ENCODE assay signal across 13 cellular contexts in the genomic region with DNA sequence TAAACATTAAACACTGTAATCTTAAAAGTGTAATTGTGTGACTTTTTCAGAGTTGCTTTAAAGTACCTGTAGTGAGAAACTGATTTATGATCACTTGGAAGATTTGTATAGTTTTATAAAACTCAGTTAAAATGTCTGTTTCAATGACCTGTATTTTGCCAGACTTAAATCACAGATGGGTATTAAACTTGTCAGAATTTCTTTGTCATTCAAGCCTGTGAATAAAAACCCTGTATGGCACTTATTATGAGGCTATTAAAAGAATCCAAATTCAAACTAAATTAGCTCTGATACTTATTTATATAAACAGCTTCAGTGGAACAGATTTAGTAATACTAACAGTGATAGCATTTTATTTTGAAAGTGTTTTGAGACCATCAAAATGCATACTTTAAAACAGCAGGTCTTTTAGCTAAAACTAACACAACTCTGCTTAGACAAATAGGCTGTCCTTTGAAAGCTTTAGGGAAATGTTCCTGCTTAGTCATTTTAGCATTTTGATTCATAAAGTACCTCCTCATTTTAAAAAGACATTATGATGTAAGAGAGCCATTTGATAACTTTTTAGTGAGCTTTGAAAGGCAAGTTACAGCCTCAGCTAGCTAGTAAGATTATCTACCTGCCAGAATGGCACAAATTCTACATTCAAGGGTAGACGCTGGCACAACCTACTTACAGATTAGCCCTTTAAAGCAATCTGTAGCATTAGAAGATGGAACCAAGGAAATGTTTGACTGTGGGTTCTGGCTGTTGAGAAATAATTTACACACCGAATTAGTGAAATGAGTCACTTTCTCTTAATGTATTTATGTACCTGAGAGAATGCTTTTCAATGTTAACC. TPM values are rescaled to one million over a fixed set of nuclear protein-coding genes. Genes with fewer than 3 reads are reported as not detected.
A peak's percentile ranks its signal among the peaks of the same experiment; 100 is the strongest.
DNase-seq lines count a peak whose midpoint lies in the region; ATAC-seq and TF ChIP-seq lines count a peak whose summit lies in the region.
"Had no signal": no experiment of that assay in that cellular context is flagged by ENCODE, and none has a peak within 500 bp of the region (broad histone marks: within the 10 kb centered on the region; RNA-seq: fewer than 3 reads in every experiment).

No MANE protein-coding gene starts in this region.

- H3K27me3 Mint-ChIP-seq in activated CD4-positive, alpha-beta T cell treated with anti-CD3 and anti-CD28 coated beads for 36 hours = no peaks in the 10 kb centered on the region
- no peaks in the 10 kb centered on the region for H3K27me3 Mint-ChIP-seq in activated CD4-positive, alpha-beta T cell treated with anti-CD3 and anti-CD28 coated beads, Interleukin-2, amount 10 ng/mL, durations not matched to agents 7 days and 5 days
- no peaks in the 10 kb centered on the region for H3K27me3 Mint-ChIP-seq in activated CD8-positive, alpha-beta T cell treated with anti-CD3 and anti-CD28 coated beads, Interleukin-2, amount 10 ng/mL, durations not matched to agents 7 days and 5 days (ENCODE audit: low read depth)
- H3K27me3 Mint-ChIP-seq in osteocyte (ENCODE audit: unreplicated experiment) = no peaks in the 10 kb centered on the region
- H3K27me3 Mint-ChIP-seq: dendritic cell treated with granulocyte-macrophage colony-stimulating factor and Interleukin-4, amounts not matched to agents 40 ng/mL and 50 ng/mL, for 4 days had no signal

- no peak overlapping the region for H3K4me3 Mint-ChIP-seq in activated CD4-positive, alpha-beta T cell treated with anti-CD3 and anti-CD28 coated beads for 36 hours
- no peak overlapping the region for H3K4me3 Mint-ChIP-seq in activated CD4-positive, alpha-beta T cell treated with anti-CD3 and anti-CD28 coated beads, Interleukin-2, amount 10 ng/mL, durations not matched to agents 7 days and 5 days
- no peak overlapping the region for H3K4me3 Mint-ChIP-seq in activated CD8-positive, alpha-beta T cell treated with anti-CD3 and anti-CD28 coated beads, Interleukin-2, amount 10 ng/mL, durations not matched to agents 7 days and 5 days
- H3K4me3 Mint-ChIP-seq in osteocyte (ENCODE audit: unreplicated experiment) = no peak overlapping the region
- H3K4me3 Mint-ChIP-seq: dendritic cell treated with granulocyte-macrophage colony-stimulating factor and Interleukin-4, amounts not matched to agents 40 ng/mL and 50 ng/mL, for 4 days had no signal

- H3K27ac Mint-ChIP-seq in activated CD4-positive, alpha-beta T cell treated with anti-CD3 and anti-CD28 coated beads for 36 hours = peak overlapping the region; percentile 75
- H3K27ac Mint-ChIP-seq in activated CD4-positive, alpha-beta T cell treated with anti-CD3 and anti-CD28 coated beads, Interleukin-2, amount 10 ng/mL, durations not matched to agents 7 days and 5 days = no peak overlapping the region
- H3K27ac Mint-ChIP-seq in activated CD8-positive, alpha-beta T cell treated with anti-CD3 and anti-CD28 coated beads, Interleukin-2, amount 10 ng/mL, durations not matched to agents 7 days and 5 days = peak overlapping the region; percentile 46
- peak overlapping the region; percentile 31 for H3K27ac Mint-ChIP-seq in osteocyte (ENCODE audit: unreplicated experiment)
- H3K27ac Mint-ChIP-seq: dendritic cell treated with granulocyte-macrophage colony-stimulating factor and Interleukin-4, amounts not matched to agents 40 ng/mL and 50 ng/mL, for 4 days had no signal

- intact Hi-C loops in activated CD4-positive, alpha-beta T cell treated with anti-CD3 and anti-CD28 coated beads for 36 hours (cut with DNase I, micrococcal nuclease) = loop anchor here (1.0 to 10.0 kb wide), 6 partner anchors 10 to 826 kb away; a partner anchor contains a TSS

- ATAC-seq in activated CD4-positive, alpha-beta T cell treated with anti-CD3 and anti-CD28 coated beads for 36 hours = peak; percentile 62
- ATAC-seq in HG02852 (IDR thresholded peaks at IDR 0.05; ENCODE audit: unreplicated experiment) = peak; percentile 42
- no peak for ATAC-seq in activated CD8-positive, alpha-beta T cell treated with anti-CD3 and anti-CD28 coated beads, Interleukin-2, amount 10 ng/mL, durations not matched to agents 7 days and 5 days
- ATAC-seq: left cardiac atrium, Right ventricle myocardium inferior had no signal

- DNase-seq in activated CD4-positive, alpha-beta T cell treated with anti-CD3 and anti-CD28 coated beads for 36 hours = no peak
- no peak for DNase-seq in activated CD4-positive, alpha-beta T cell treated with anti-CD3 and anti-CD28 coated beads, Interleukin-2, amount 10 ng/mL, durations not matched to agents 7 days and 5 days
- DNase-seq in activated CD8-positive, alpha-beta T cell treated with anti-CD3 and anti-CD28 coated beads, Interleukin-2, amount 10 ng/mL, durations not matched to agents 7 days and 5 days = no peak
- no peak for DNase-seq in osteocyte (ENCODE audit: extremely low spot score, unreplicated experiment)
- no peak for DNase-seq in NCI-H2081 treated with DMSO at 0.1 percent for 48 hours (lab: John Stamatoyannopoulos, UW)
- DNase-seq in GDM1 (lab: John Stamatoyannopoulos, UW) = no peak
- no peak for DNase-seq in hepatic stellate cell (ENCODE audit: low spot score)
- DNase-seq: DND-41, left cardiac atrium, NCI-H345 had no signal

- CTCF ChIA-PET in activated CD4-positive, alpha-beta T cell treated with anti-CD3 and anti-CD28 coated beads for 36 hours (lab: Charles Lee) = interaction anchor here (0.9 to 1.4 kb wide), 2 partner anchors 19 to 46 kb away, joined by 4 read pairs; no protein-coding TSS in a partner anchor
- CTCF ChIA-PET in activated CD4-positive, alpha-beta T cell treated with anti-CD3 and anti-CD28 coated beads, Interleukin-2, amount 10 ng/mL, durations not matched to agents 7 days and 5 days (lab: Charles Lee) = no interaction called here
- CTCF ChIA-PET in activated CD8-positive, alpha-beta T cell treated with anti-CD3 and anti-CD28 coated beads, Interleukin-2, amount 10 ng/mL, durations not matched to agents 7 days and 5 days (lab: Charles Lee) = interaction anchor here (1.0 to 1.3 kb wide), 2 partner anchors 9 to 11 kb away, joined by 3 read pairs; no protein-coding TSS in a partner anchor

- peaks cover 58% of the 10 kb centered on the region for H3K36me3 Mint-ChIP-seq in activated CD4-positive, alpha-beta T cell treated with anti-CD3 and anti-CD28 coated beads for 36 hours (ENCODE audit: low read depth)
- H3K36me3 Mint-ChIP-seq in activated CD4-positive, alpha-beta T cell treated with anti-CD3 and anti-CD28 coated beads, Interleukin-2, amount 10 ng/mL, durations not matched to agents 7 days and 5 days (ENCODE audit: low read depth) = peaks cover 57% of the 10 kb centered on the region
- peaks cover 60% of the 10 kb centered on the region for H3K36me3 Mint-ChIP-seq in activated CD8-positive, alpha-beta T cell treated with anti-CD3 and anti-CD28 coated beads, Interleukin-2, amount 10 ng/mL, durations not matched to agents 7 days and 5 days (ENCODE audit: low read depth)
- peaks cover 46% of the 10 kb centered on the region for H3K36me3 Mint-ChIP-seq in osteocyte (ENCODE audit: unreplicated experiment)

- TF ChIP-seq CTCF in osteocyte (IDR thresholded peaks at IDR 0.05) = no peak

- POLR2A ChIA-PET in activated CD4-positive, alpha-beta T cell treated with anti-CD3 and anti-CD28 coated beads for 36 hours (lab: Charles Lee) = interaction anchor here (1.0 kb wide), 1 partner anchor 8 kb away, joined by 5 read pairs; no protein-coding TSS in a partner anchor
- POLR2A ChIA-PET in activated CD4-positive, alpha-beta T cell treated with anti-CD3 and anti-CD28 coated beads, Interleukin-2, amount 10 ng/mL, durations not matched to agents 7 days and 5 days (lab: Charles Lee) = no interaction called here
- POLR2A ChIA-PET in activated CD8-positive, alpha-beta T cell treated with anti-CD3 and anti-CD28 coated beads, Interleukin-2, amount 10 ng/mL, durations not matched to agents 7 days and 5 days (lab: Charles Lee) = no interaction called here

- H3K4me1 Mint-ChIP-seq in activated CD4-positive, alpha-beta T cell treated with anti-CD3 and anti-CD28 coated beads for 36 hours = peaks cover 65% of the 10 kb centered on the region
- H3K4me1 Mint-ChIP-seq in activated CD4-positive, alpha-beta T cell treated with anti-CD3 and anti-CD28 coated beads, Interleukin-2, amount 10 ng/mL, durations not matched to agents 7 days and 5 days = peaks cover 49% of the 10 kb centered on the region
- H3K4me1 Mint-ChIP-seq in activated CD8-positive, alpha-beta T cell treated with anti-CD3 and anti-CD28 coated beads, Interleukin-2, amount 10 ng/mL, durations not matched to agents 7 days and 5 days (ENCODE audit: low read depth) = peaks cover 45% of the 10 kb centered on the region
- H3K4me1 Mint-ChIP-seq in osteocyte (ENCODE audit: unreplicated experiment) = peaks cover 29% of the 10 kb centered on the region

- no peaks in the 10 kb centered on the region for H3K9me3 Mint-ChIP-seq in activated CD4-positive, alpha-beta T cell treated with anti-CD3 and anti-CD28 coated beads for 36 hours (ENCODE audit: low read depth)
- no peaks in the 10 kb centered on the region for H3K9me3 Mint-ChIP-seq in activated CD4-positive, alpha-beta T cell treated with anti-CD3 and anti-CD28 coated beads, Interleukin-2, amount 10 ng/mL, durations not matched to agents 7 days and 5 days
- no peaks in the 10 kb centered on the region for H3K9me3 Mint-ChIP-seq in activated CD8-positive, alpha-beta T cell treated with anti-CD3 and anti-CD28 coated beads, Interleukin-2, amount 10 ng/mL, durations not matched to agents 7 days and 5 days (ENCODE audit: insufficient read depth)
- H3K9me3 Mint-ChIP-seq in osteocyte (ENCODE audit: unreplicated experiment) = no peaks in the 10 kb centered on the region
- H3K9me3 Mint-ChIP-seq: dendritic cell treated with granulocyte-macrophage colony-stimulating factor and Interleukin-4, amounts not matched to agents 40 ng/mL and 50 ng/mL, for 4 days had no signal

RNA-seq across cellular contexts. Expression of a gene that starts 9.4 kb away (rescaled TPM):
- 100 to 1,000 TPM; 232 to 284 TPM for total RNA-seq in activated CD4-positive, alpha-beta T cell treated with anti-CD3 and anti-CD28 coated beads for 36 hours
- 100 to 1,000 TPM; 223 to 231 TPM for total RNA-seq in activated CD4-positive, alpha-beta T cell treated with anti-CD3 and anti-CD28 coated beads, Interleukin-2, amount 10 ng/mL, durations not matched to agents 7 days and 5 days
- total RNA-seq in activated CD8-positive, alpha-beta T cell treated with anti-CD3 and anti-CD28 coated beads, Interleukin-2, amount 10 ng/mL, durations not matched to agents 7 days and 5 days = 100 to 1,000 TPM; 229 to 234 TPM
- total RNA-seq in osteocyte = 195 and 205 TPM in 2 replicates
